ENCODE assay signal across 8 cellular contexts in genomic region chr7:26078437-26079362, GRCh38.
DNase-seq lines count a peak whose midpoint lies in the region; ATAC-seq and TF ChIP-seq lines count a peak whose summit lies in the region.

No MANE protein-coding gene starts in this region.

- ATAC-seq in HG02571 (IDR thresholded peaks at IDR 0.05; ENCODE audit: unreplicated experiment) (peak; percentile 90), gastrocnemius medialis (no peak), HG03097 (IDR thresholded peaks at IDR 0.05; ENCODE audit: low FRiP score, unreplicated experiment) (no peak)

- peak; percentile 56 for DNase-seq in GM10266 (ENCODE audit: extremely low spot score)
- DNase-seq in NAMALWA (ENCODE audit: low spot score), result peak; percentile 92
- peak; percentile 33 to 61 for DNase-seq in SJSA1 (ENCODE audit: low read depth in 1 of 2, low spot score in 2 of 2)
- peak; percentile 30 to 82 (median 48) for DNase-seq in activated naive CD4-positive, alpha-beta T cell (lab: John Stamatoyannopoulos, UW)
- peak; percentile 53 for DNase-seq in left ventricle myocardium inferior
- peak; percentile 14 to 35 for DNase-seq in gastrocnemius medialis

- H3K27ac ChIP-seq in SJSA1 (no peak overlapping the region), left ventricle myocardium inferior (replicated peaks) (no peak overlapping the region), gastrocnemius medialis (no peak overlapping the region)

- TF ChIP-seq CTCF in GM10266 (IDR thresholded peaks at IDR 0.05; ENCODE audit: control insufficient read depth, insufficient read depth, low read depth, missing control alignments) (peak; percentile 70), left ventricle myocardium inferior (IDR thresholded peaks at IDR 0.05; ENCODE audit: borderline replicate concordance) (peak; percentile 48), gastrocnemius medialis (IDR thresholded peaks at IDR 0.05 in 4 of 5, conservative IDR thresholded peaks at IDR 0.05 in 1 of 5) (no peak)

- intact Hi-C loops in left ventricle myocardium inferior (cut with micrococcal nuclease), result no loop called here
- intact Hi-C loops in gastrocnemius medialis (cut with DNase I; ENCODE audit: low total_unique reads), result no loop called here

- in situ Hi-C loops in gastrocnemius medialis (cut with MboI; ENCODE audit: low sequenced_read_pairs in 4 of 4), result loop anchor here in 2 of 4 donors (25.0 kb wide), 1 partner anchor 584 kb away; no protein-coding TSS in a partner anchor

- no peaks in the 10 kb centered on the region for H3K9me3 ChIP-seq in SJSA1 (replicated peaks)
- no peaks in the 10 kb centered on the region for H3K9me3 ChIP-seq in left ventricle myocardium inferior (replicated peaks)
- no peaks in the 10 kb centered on the region for H3K9me3 ChIP-seq in gastrocnemius medialis

- no peak for TF ChIP-seq POLR2A in gastrocnemius medialis (IDR thresholded peaks at IDR 0.05)

- H3K4me1 ChIP-seq in SJSA1 (replicated peaks) (no peaks in the 10 kb centered on the region), left ventricle myocardium inferior (no peaks in the 10 kb centered on the region), gastrocnemius medialis (no peaks in the 10 kb centered on the region)

- peaks cover 16% of the 10 kb centered on the region for H3K27me3 ChIP-seq in SJSA1 (replicated peaks)
- peaks cover 100% of the 10 kb centered on the region for H3K27me3 ChIP-seq in left ventricle myocardium inferior (ENCODE audit: low read depth)
- peaks cover 15 to 36% (median 33%) of the 10 kb centered on the region in 3 donors for H3K27me3 ChIP-seq in gastrocnemius medialis

- H3K4me3 ChIP-seq in SJSA1 (no peak overlapping the region), left ventricle myocardium inferior (no peak overlapping the region), gastrocnemius medialis (peak overlapping the region in 1 of 4 donors; percentile 31)

- no peaks in the 10 kb centered on the region for H3K36me3 ChIP-seq in SJSA1
- H3K36me3 ChIP-seq in left ventricle myocardium inferior, result no peaks in the 10 kb centered on the region
- no peaks in the 10 kb centered on the region for H3K36me3 ChIP-seq in gastrocnemius medialis

Comparison
In these comparisons a context has a peak if more than half of its experiments do, and no peak if none do; other contexts are left out.
1. DNase-seq: peak in every context shown above with its lines; median percentile 92 in NAMALWA; 56 in GM10266; 53 in left ventricle myocardium inferior; 48 in activated naive CD4-positive, alpha-beta T cell; 47 in SJSA1; 24 in gastrocnemius medialis.
2. CTCF ChIP-seq: peak in GM10266 (single experiment) and left ventricle myocardium inferior (single experiment); none in gastrocnemius medialis (0 of 5).